Comparison of ENCODE assay signal across 15 cellular contexts in genomic region chr3:135865085-135865484, GRCh38.
DNase-seq lines count a peak whose midpoint lies in the region; ATAC-seq and TF ChIP-seq lines count a peak whose summit lies in the region.
"Had no signal": no experiment of that assay in that cellular context is flagged by ENCODE, and none has a peak within 500 bp of the region (broad histone marks: within the 10 kb centered on the region; RNA-seq: fewer than 3 reads in every experiment).

No MANE protein-coding gene starts in this region.

- no peak for ATAC-seq in T-cell (replicated peaks in 1 of 4)
- ATAC-seq: K562 had no signal

- POLR2A ChIA-PET in T-cell (lab: Charles Lee) = no interaction called here

- H3K36me3 Mint-ChIP-seq in T-cell = no peaks in the 10 kb centered on the region

- DNase-seq in DMS53 (lab: John Stamatoyannopoulos, UW) (peak; percentile 22), DMS53 treated with DMSO at 0.1 percent for 48 hours (lab: John Stamatoyannopoulos, UW; ENCODE audit: unreplicated experiment) (no peak), RPMI7951 (ENCODE audit: low read depth) (peak; percentile 30), fibroblast of mammary gland (ENCODE audit: low read depth) (peak; percentile 52), pons (ENCODE audit: low spot score) (no peak), T-cell (no peak), NCI-H82 treated with DMSO at 0.1 percent for 48 hours (lab: John Stamatoyannopoulos, UW; ENCODE audit: unreplicated experiment) (no peak), DMS153 (lab: John Stamatoyannopoulos, UW) (no peak)
- DNase-seq: NCI-H1048, NCI-H146, NCI-H2081 treated with DMSO at 0.1 percent for 48 hours, NCI-H524 treated with DMSO at 0.1 percent for 48 hours had no signal

- no peak for TF ChIP-seq CTCF in fibroblast of mammary gland (conservative IDR thresholded peaks at IDR 0.05; ENCODE audit: control insufficient read depth, insufficient read depth, low read depth, low read length)

- CTCF ChIA-PET in T-cell (lab: Charles Lee) = no interaction called here

- peaks cover 3 to 4% of the 10 kb centered on the region in 2 donors for H3K27me3 Mint-ChIP-seq in T-cell

- H3K4me1 Mint-ChIP-seq in T-cell = no peaks in the 10 kb centered on the region

- H3K9me3 Mint-ChIP-seq in T-cell = peaks cover 0 to 10% (median 5%) of the 10 kb centered on the region in 3 donors

- H3K27ac Mint-ChIP-seq in T-cell = no peak overlapping the region

- H3K4me3 ChIP-seq in fibroblast of mammary gland (ENCODE audit: control insufficient read depth, low read depth, low read length) = no peak overlapping the region
- H3K4me3 ChIP-seq: BLaER1 treated with 17β-estradiol and CSF1 and Interleukin-3, amounts not matched to agents 10 nM and 100 nM; HAP-1; K562 had no signal

- H3K4me3 Mint-ChIP-seq in T-cell = no peak overlapping the region

Comparison
In these comparisons a context has a peak if more than half of its experiments do, and no peak if none do; other contexts are left out.
1. DNase-seq: peak in DMS53 (single experiment), RPMI7951 (single experiment) and fibroblast of mammary gland (single experiment); none in DMS53 treated with DMSO at 0.1 percent for 48 hours (single experiment), pons (single experiment), T-cell (0 of 34), NCI-H82 treated with DMSO at 0.1 percent for 48 hours (single experiment) and DMS153 (single experiment).